ENCODE assay signal across 24 cellular contexts in the genomic region with DNA sequence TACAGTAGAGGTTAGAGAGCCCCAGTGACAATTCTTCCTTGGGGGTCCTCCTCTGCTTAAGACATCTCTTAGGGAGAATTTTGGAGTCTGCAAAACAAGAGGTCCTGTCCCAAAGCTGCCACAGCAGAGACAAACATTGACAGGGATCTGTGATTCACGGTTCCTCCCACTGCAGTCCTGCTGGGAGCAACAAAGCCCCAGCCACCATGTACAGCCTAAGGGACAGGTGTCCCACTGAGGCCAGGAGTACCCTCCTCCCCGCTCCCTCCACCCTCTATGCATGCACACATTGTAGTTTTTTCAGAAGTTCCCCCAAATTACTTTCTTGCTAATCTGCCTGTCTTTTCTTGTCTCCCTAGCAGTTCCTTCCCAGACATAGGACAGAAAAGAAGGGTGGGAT.
"Had no signal": no experiment of that assay in that cellular context is flagged by ENCODE, and none has a peak within 500 bp of the region (broad histone marks: within the 10 kb centered on the region; RNA-seq: fewer than 3 reads in every experiment).

No MANE protein-coding gene starts in this region.

- H3K9me3 ChIP-seq: esophagus squamous epithelium, gastroesophageal sphincter, neutrophil, right atrium auricular region, sigmoid colon, tibial nerve, upper lobe of right lung, vagina had no signal

- H3K4me1 ChIP-seq: esophagus squamous epithelium, gastroesophageal sphincter, right atrium auricular region, tibial nerve, upper lobe of right lung, vagina had no signal

- H3K4me3 ChIP-seq: dorsolateral prefrontal cortex, esophagus squamous epithelium, gastroesophageal sphincter, lung, right atrium auricular region, sigmoid colon, skin epidermis, tibial nerve, upper lobe of right lung, vagina had no signal

- H3K9me3 Mint-ChIP-seq: naive B cell; nephron; stimulated activated naive CD8-positive, alpha-beta T cell treated with anti-CD3 and anti-CD28 coated beads, Interleukin-15, Interleukin-2, amounts not matched to agents 100 ng/mL and 50 ng/mL, for 24 hours had no signal

- H3K4me1 Mint-ChIP-seq: naive B cell had no signal

- H3K27ac ChIP-seq: dorsolateral prefrontal cortex, epithelial cell of prostate, esophagus squamous epithelium, gastroesophageal sphincter, neutrophil, right atrium auricular region, sigmoid colon, skin epidermis, tibial nerve, upper lobe of right lung, vagina had no signal

- H3K4me3 Mint-ChIP-seq: nephron; stimulated activated naive CD8-positive, alpha-beta T cell treated with anti-CD3 and anti-CD28 coated beads, Interleukin-15, Interleukin-2, amounts not matched to agents 100 ng/mL and 50 ng/mL, for 24 hours had no signal

- H3K36me3 Mint-ChIP-seq: naive B cell had no signal

- ATAC-seq: gastroesophageal sphincter, left colon, left ventricle myocardium superior, upper lobe of right lung had no signal

- H3K36me3 ChIP-seq: esophagus squamous epithelium, gastroesophageal sphincter, neutrophil, right atrium auricular region, sigmoid colon, tibial nerve, upper lobe of right lung, vagina had no signal

- H3K27ac Mint-ChIP-seq: naive B cell; stimulated activated naive CD8-positive, alpha-beta T cell treated with anti-CD3 and anti-CD28 coated beads, Interleukin-15, Interleukin-2, amounts not matched to agents 100 ng/mL and 50 ng/mL, for 24 hours had no signal

- DNase-seq: cortex of kidney; dorsolateral prefrontal cortex; effector memory CD4-positive, alpha-beta T cell; esophagus squamous epithelium; foreskin fibroblast; glutamatergic neuron; left colon; left ventricle myocardium superior; mesenchymal stem cell; naive B cell; posterior cingulate gyrus; sigmoid colon; stimulated activated CD4-positive, alpha-beta T cell treated with anti-CD3 and anti-CD28 coated beads, Interleukin-12 subunit alpha, Interleukin-12 subunit beta, amount 100 ng/mL, for 4 hours; upper lobe of right lung had no signal

- H3K27me3 ChIP-seq: esophagus squamous epithelium, gastroesophageal sphincter, right atrium auricular region, sigmoid colon, tibial nerve, upper lobe of right lung, vagina had no signal
